ENCODE assay signal across 8 cellular contexts in genomic region chr16:56950881-56951771, GRCh38. TPM values are rescaled to one million over a fixed set of nuclear protein-coding genes. Genes with fewer than 3 reads are reported as not detected.
DNase-seq lines count a peak whose midpoint lies in the region; ATAC-seq, FAIRE-seq and TF ChIP-seq lines count a peak whose summit lies in the region.

No MANE protein-coding gene starts in this region.

- BruUV-seq in Calu3 (replicated peaks; lab: Mats Ljungman, UMichigan), result no TSS peak

- H3K9me3 ChIP-seq in keratinocyte (ENCODE audit: control insufficient read depth, low read depth, low read length), result no peaks in the 10 kb centered on the region

- no peak overlapping the region for H3K27ac ChIP-seq in keratinocyte (ENCODE audit: control insufficient read depth, insufficient read depth, low read length)

- no peaks in the 10 kb centered on the region for H3K9me3 Mint-ChIP-seq in Calu3 (ENCODE audit: low read depth, unreplicated experiment)

- H3K36me3 Mint-ChIP-seq in Calu3 (ENCODE audit: insufficient read depth, unreplicated experiment), result peaks cover 49% of the 10 kb centered on the region

- H3K9ac ChIP-seq in keratinocyte (ENCODE audit: control insufficient read depth, extremely low read depth, insufficient read depth, low read length), result no peak overlapping the region

- H4K20me1 ChIP-seq in keratinocyte (ENCODE audit: control insufficient read depth, extremely low read depth, insufficient read depth, low read length), result no peaks in the 10 kb centered on the region

- peak; percentile 58 for TF ChIP-seq CTCF in Calu3 (IDR thresholded peaks at IDR 0.05; ENCODE audit: unreplicated experiment)
- TF ChIP-seq CTCF in keratinocyte (optimal IDR thresholded peaks at IDR 0.05 in 1 of 3, IDR thresholded peaks at IDR 0.05 in 1 of 3, conservative IDR thresholded peaks at IDR 0.05 in 1 of 3; ENCODE audit: extremely low read depth in 1 of 3, insufficient read depth in 2 of 3, low read length in 3 of 3), result peak; percentile 71 to 98 (median 75)

- intact Hi-C loops in Calu3 (cut with micrococcal nuclease; ENCODE audit: unreplicated experiment), result no loop called here

- H3K9me1 ChIP-seq in keratinocyte (ENCODE audit: control insufficient read depth, extremely low read depth, insufficient read depth, low read length), result no peaks in the 10 kb centered on the region

- no peaks in the 10 kb centered on the region for H3K4me1 Mint-ChIP-seq in Calu3 (ENCODE audit: low read depth, unreplicated experiment)

- no peaks in the 10 kb centered on the region for H3K79me2 ChIP-seq in keratinocyte (ENCODE audit: control insufficient read depth, insufficient read depth, low read length)

- no peak for FAIRE-seq in keratinocyte (lab: Jason Lieb, UNC)

- H3K36me3 ChIP-seq in keratinocyte (ENCODE audit: control insufficient read depth in 2 of 2, extremely low read depth in 1 of 2, insufficient read depth in 2 of 2, low read length in 2 of 2), result no peaks in the 10 kb centered on the region

- dilution Hi-C loops in keratinocyte (cut with MboI; ENCODE audit: extremely low pct_ligation_motif_present, low sequenced_read_pairs), result no loop called here

- peak; percentile 55 for DNase-seq in Calu3
- DNase-seq in SK-N-DZ (ENCODE audit: low spot score), result peak; percentile 74
- DNase-seq in amniotic epithelial cell (ENCODE audit: low read depth), result peak; percentile 42
- DNase-seq in keratinocyte (ENCODE audit: low read depth, low spot score), result no peak
- peak; percentile 28 for DNase-seq in stimulated activated CD8-positive, alpha-beta memory T cell treated with anti-CD3 and anti-CD28 coated beads, Interleukin-12 subunit alpha, Interleukin-12 subunit beta, amount 100 ng/mL, for 4 hours (ENCODE audit: low read depth)
- DNase-seq in dedifferentiated amniotic fluid mesenchymal stem cell (ENCODE audit: extremely low spot score), result no peak

- no peak overlapping the region for H3K4me3 Mint-ChIP-seq in Calu3 (ENCODE audit: low read depth, unreplicated experiment)

- no peaks in the 10 kb centered on the region for H3K27me3 ChIP-seq in keratinocyte (ENCODE audit: control insufficient read depth, extremely low read depth, insufficient read depth, low read length)

- H3K4me3 ChIP-seq in keratinocyte (ENCODE audit: control insufficient read depth in 2 of 3, extremely low read depth in 1 of 3, insufficient read depth in 2 of 3, low read depth in 1 of 3, low read length in 3 of 3), result no peak overlapping the region

- CTCF ChIA-PET in Calu3 (lab: Charles Lee), result no interaction called here

- peak overlapping the region; percentile 8 for H3K27ac Mint-ChIP-seq in Calu3 (ENCODE audit: unreplicated experiment)

- no peak overlapping the region for H2AFZ ChIP-seq in keratinocyte (ENCODE audit: control insufficient read depth, low read length)

- no peaks in the 10 kb centered on the region for H3K4me1 ChIP-seq in keratinocyte (ENCODE audit: control insufficient read depth, extremely low read depth, insufficient read depth, low read length)

- ATAC-seq in GM19395 (IDR thresholded peaks at IDR 0.05; ENCODE audit: unreplicated experiment) (peak; percentile 60), HG03565 (IDR thresholded peaks at IDR 0.05; ENCODE audit: unreplicated experiment) (peak; percentile 47)

- no peaks in the 10 kb centered on the region for H3K27me3 Mint-ChIP-seq in Calu3 (ENCODE audit: unreplicated experiment)

- no peak overlapping the region for H3K4me2 ChIP-seq in keratinocyte (ENCODE audit: control insufficient read depth, extremely low read depth, insufficient read depth, low read depth, low read length)

RNA-seq across cellular contexts. Expression of gene CETP, which starts 10.6 kb away (rescaled TPM):
- total RNA-seq in Calu3 (2022), result not detected in 2 replicates
- polyA plus RNA-seq in SK-N-DZ (2014; cell fraction: cytosol; rRNA removed), result 0.48 TPM in 1 of 2 replicates, not detected in the other
- not detected in 2 replicates for polyA plus RNA-seq in SK-N-DZ (2014; cell fraction: nucleus; rRNA removed)
- not detected in 3 replicates for polyA plus RNA-seq in keratinocyte
- not detected for polyA plus RNA-seq in keratinocyte (2011; ENCODE audit: low read depth)
- polyA plus RNA-seq in keratinocyte (2011; cell fraction: cytosol; rRNA removed), result not detected in 2 replicates
- not detected in 2 replicates for polyA plus RNA-seq in keratinocyte (2011; cell fraction: nucleus; rRNA removed)
- not detected in 2 replicates for polyA plus RNA-seq in keratinocyte (2012; ENCODE audit: low replicate concordance)
- not detected in 3 replicates for polyA minus RNA-seq in keratinocyte
- polyA minus RNA-seq in keratinocyte (2011; cell fraction: cytosol; rRNA and poly(A)+ RNA removed), result not detected
- not detected in 2 replicates for polyA minus RNA-seq in keratinocyte (2011; cell fraction: nucleus; rRNA and poly(A)+ RNA removed)

RNA-seq across cellular contexts. Expression of gene HERPUD1, which starts 19.2 kb away (rescaled TPM):
- 111 and 116 TPM in 2 replicates for total RNA-seq in Calu3 (2022)
- polyA plus RNA-seq in SK-N-DZ (2014; cell fraction: cytosol; rRNA removed), result 37.4 and 55.6 TPM in 2 replicates
- polyA plus RNA-seq in SK-N-DZ (2014; cell fraction: nucleus; rRNA removed), result 47.9 and 58.8 TPM in 2 replicates
- 138 to 183 TPM (median 151 TPM) in 3 replicates for polyA plus RNA-seq in keratinocyte
- polyA plus RNA-seq in keratinocyte (2011; ENCODE audit: low read depth), result 143 TPM
- 79.3 and 139 TPM in 2 replicates for polyA plus RNA-seq in keratinocyte (2011; cell fraction: cytosol; rRNA removed)
- polyA plus RNA-seq in keratinocyte (2011; cell fraction: nucleus; rRNA removed), result 164 and 170 TPM in 2 replicates
- polyA plus RNA-seq in keratinocyte (2012; ENCODE audit: low replicate concordance), result 62.1 and 175 TPM in 2 replicates
- polyA minus RNA-seq in keratinocyte, result 112 to 239 TPM (median 112 TPM) in 3 replicates
- polyA minus RNA-seq in keratinocyte (2011; cell fraction: cytosol; rRNA and poly(A)+ RNA removed), result 124 TPM
- 115 and 183 TPM in 2 replicates for polyA minus RNA-seq in keratinocyte (2011; cell fraction: nucleus; rRNA and poly(A)+ RNA removed)

RNA-seq across cellular contexts. Expression of gene NLRC5, which starts 38.2 kb away (rescaled TPM):
- 18.0 and 42.3 TPM in 2 replicates for total RNA-seq in Calu3 (2022)
- not detected in 2 replicates for polyA plus RNA-seq in SK-N-DZ (2014; cell fraction: cytosol; rRNA removed)
- 1.1 TPM in 1 of 2 replicates, not detected in the other for polyA plus RNA-seq in SK-N-DZ (2014; cell fraction: nucleus; rRNA removed)
- polyA plus RNA-seq in keratinocyte, result 7.7 to 10.7 TPM (median 7.8 TPM) in 3 replicates
- 5.9 TPM for polyA plus RNA-seq in keratinocyte (2011; ENCODE audit: low read depth)
- polyA plus RNA-seq in keratinocyte (2011; cell fraction: cytosol; rRNA removed), result 4.6 and 5.2 TPM in 2 replicates
- polyA plus RNA-seq in keratinocyte (2011; cell fraction: nucleus; rRNA removed), result 25.7 and 36.9 TPM in 2 replicates
- 6.5 and 8.1 TPM in 2 replicates for polyA plus RNA-seq in keratinocyte (2012; ENCODE audit: low replicate concordance)
- 20.3 to 37.4 TPM (median 28.2 TPM) in 3 replicates for polyA minus RNA-seq in keratinocyte
- polyA minus RNA-seq in keratinocyte (2011; cell fraction: cytosol; rRNA and poly(A)+ RNA removed), result 6.9 TPM
- 24.4 and 31.2 TPM in 2 replicates for polyA minus RNA-seq in keratinocyte (2011; cell fraction: nucleus; rRNA and poly(A)+ RNA removed)

Comparison
In these comparisons a context has a peak if more than half of its experiments do, and no peak if none do; other contexts are left out.
1. DNase-seq: peak in Calu3 (single experiment), SK-N-DZ (single experiment), amniotic epithelial cell (single experiment) and stimulated activated CD8-positive, alpha-beta memory T cell treated with anti-CD3 and anti-CD28 coated beads, Interleukin-12 subunit alpha, Interleukin-12 subunit beta, amount 100 ng/mL, for 4 hours (single experiment); none in keratinocyte (single experiment) and dedifferentiated amniotic fluid mesenchymal stem cell (single experiment).